Comparison of ENCODE assay signal across 19 cellular contexts in the genomic region with DNA sequence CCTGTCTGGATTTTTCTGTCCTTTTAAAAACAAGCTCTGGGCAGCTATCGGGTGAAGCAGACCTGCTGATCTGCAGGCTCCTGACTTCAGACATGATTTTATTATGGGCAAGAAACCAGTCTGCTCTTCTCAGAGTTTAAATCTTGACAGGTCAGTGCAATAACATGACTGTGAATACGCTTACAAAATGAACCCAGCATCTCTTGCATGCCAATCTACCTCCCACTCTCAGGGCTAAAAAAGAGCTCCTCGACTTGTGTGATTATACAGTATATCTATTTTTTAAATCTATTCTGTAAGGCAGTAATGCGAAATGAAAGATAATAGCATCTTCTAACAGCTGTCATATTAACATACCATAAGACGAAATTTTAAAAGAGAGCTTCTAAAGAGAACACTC.
"Had no signal": no experiment of that assay in that cellular context is flagged by ENCODE, and none has a peak within 500 bp of the region (broad histone marks: within the 10 kb centered on the region; RNA-seq: fewer than 3 reads in every experiment).

No MANE protein-coding gene starts in this region.

- H3K9me3 ChIP-seq: SK-N-SH had no signal

- H3K9me3 Mint-ChIP-seq: IgD-negative memory B cell had no signal

- H3K27ac ChIP-seq: HL-60, KMS-11, RWPE1 had no signal

- H3K9ac ChIP-seq: KMS-11, SK-N-SH had no signal

- H3K4me2 ChIP-seq: KMS-11, SK-N-SH had no signal

- H3K4me3 ChIP-seq: K562 had no signal

- H3K4me3 Mint-ChIP-seq: IgD-negative memory B cell had no signal

- H3K27ac Mint-ChIP-seq: IgD-negative memory B cell had no signal

- ATAC-seq: K562, Panc1, PC-3 had no signal

- H3K4me1 Mint-ChIP-seq: IgD-negative memory B cell had no signal

- DNase-seq: NCI-H1048; NCI-H1105; NCI-H1436 treated with DMSO at 0.1 percent for 48 hours; NCI-H1694; NCI-H187 treated with DMSO at 0.1 percent for 48 hours; NCI-H2029 treated with DMSO at 0.1 percent for 48 hours; NCI-H345; NCI-H446 treated with DMSO at 0.1 percent for 48 hours; NCI-H82; NK-92 treated with Interleukin-12 subunit alpha and Interleukin-12 subunit beta, amount 100 ng/mL, for 24 hours; PC-3; SHP77; SK-N-SH had no signal
